In genomic region chr21:46345861-46346260, GRCh38 we compare ENCODE assay signal across 20 cellular contexts.
"Had no signal": no experiment of that assay in that cellular context is flagged by ENCODE, and none has a peak within 500 bp of the region (broad histone marks: within the 10 kb centered on the region; RNA-seq: fewer than 3 reads in every experiment).

No MANE protein-coding gene starts in this region.

- H3K27me3 Mint-ChIP-seq: activated B cell treated with CpG ODN at 0.5 μM for 24 hours; activated CD4-positive, alpha-beta T cell treated with anti-CD3 and anti-CD28 coated beads, Interleukin-2, amount 10 ng/mL, durations not matched to agents 24 days and 14 days; activated CD8-positive, alpha-beta memory T cell treated with anti-CD3 and anti-CD28 coated beads, Interleukin-2, amount 10 ng/mL, durations not matched to agents 7 days and 5 days; activated naive CD8-positive, alpha-beta T cell treated with anti-CD3 and anti-CD28 coated beads for 36 hours had no signal

- H3K27ac Mint-ChIP-seq: activated B cell treated with CpG ODN at 0.5 μM for 24 hours; activated CD4-positive, alpha-beta T cell treated with anti-CD3 and anti-CD28 coated beads, Interleukin-2, amount 10 ng/mL, durations not matched to agents 24 days and 14 days; activated CD8-positive, alpha-beta memory T cell treated with anti-CD3 and anti-CD28 coated beads, Interleukin-2, amount 10 ng/mL, durations not matched to agents 7 days and 5 days; activated naive CD8-positive, alpha-beta T cell treated with anti-CD3 and anti-CD28 coated beads for 36 hours had no signal

- H3K9me3 Mint-ChIP-seq: activated B cell treated with CpG ODN at 0.5 μM for 24 hours; activated CD4-positive, alpha-beta T cell treated with anti-CD3 and anti-CD28 coated beads, Interleukin-2, amount 10 ng/mL, durations not matched to agents 24 days and 14 days; activated naive CD8-positive, alpha-beta T cell treated with anti-CD3 and anti-CD28 coated beads for 36 hours; activated T-cell treated with anti-CD3 and anti-CD28 coated beads, Interleukin-2, amount 50 U/mL, for 4 hours had no signal

- H3K9me3 ChIP-seq: SK-N-SH had no signal

- H3K4me1 Mint-ChIP-seq: activated B cell treated with CpG ODN at 0.5 μM for 24 hours; activated CD4-positive, alpha-beta T cell treated with anti-CD3 and anti-CD28 coated beads, Interleukin-2, amount 10 ng/mL, durations not matched to agents 24 days and 14 days had no signal

- H3K9ac ChIP-seq: SK-N-SH had no signal

- H3K4me2 ChIP-seq: SK-N-SH had no signal

- DNase-seq: activated B cell treated with CpG ODN at 0.5 μM for 24 hours; activated CD4-positive, alpha-beta T cell treated with anti-CD3 and anti-CD28 coated beads for 1 hour; activated CD4-positive, alpha-beta T cell treated with anti-CD3 and anti-CD28 coated beads, Interleukin-2, amount 10 ng/mL, durations not matched to agents 24 days and 14 days; activated CD4-positive, alpha-beta T cell treated with anti-CD3 and anti-CD28 coated beads, Interleukin-2, amount 50 U/mL, for 48 hours; activated CD8-positive, alpha-beta memory T cell treated with anti-CD3 and anti-CD28 coated beads, Interleukin-2, amount 10 ng/mL, durations not matched to agents 7 days and 5 days; activated effector memory CD4-positive, alpha-beta T cell treated with anti-CD3 and anti-CD28 coated beads, Interleukin-2, amount 50 U/mL, for 16 hours; activated naive CD4-positive, alpha-beta T cell treated with Interleukin-2 at 50 U/mL for 16 hours; activated naive CD8-positive, alpha-beta T cell treated with anti-CD3 and anti-CD28 coated beads for 36 hours; activated T-cell treated with anti-CD3 and anti-CD28 coated beads, Interleukin-2, amount 50 U/mL, for 4 hours; anterior cingulate cortex; MM.1S; NCI-H1105; NCI-H1436; NCI-H1694 treated with DMSO at 0.1 percent for 48 hours; NCI-H2029 treated with DMSO at 0.1 percent for 48 hours; NCI-H446; NCI-H524; PC-3; SK-N-SH; T-helper 1 cell had no signal

- H3K4me3 Mint-ChIP-seq: activated B cell treated with CpG ODN at 0.5 μM for 24 hours; activated CD4-positive, alpha-beta T cell treated with anti-CD3 and anti-CD28 coated beads, Interleukin-2, amount 10 ng/mL, durations not matched to agents 24 days and 14 days; activated CD8-positive, alpha-beta memory T cell treated with anti-CD3 and anti-CD28 coated beads, Interleukin-2, amount 10 ng/mL, durations not matched to agents 7 days and 5 days; activated naive CD8-positive, alpha-beta T cell treated with anti-CD3 and anti-CD28 coated beads for 36 hours; activated T-cell treated with anti-CD3 and anti-CD28 coated beads, Interleukin-2, amount 50 U/mL, for 4 hours had no signal
